ENCODE assay signal across 22 cellular contexts in genomic region chr16:64017789-64018188, GRCh38.
"Had no signal": no experiment of that assay in that cellular context is flagged by ENCODE, and none has a peak within 500 bp of the region (broad histone marks: within the 10 kb centered on the region; RNA-seq: fewer than 3 reads in every experiment).

No MANE protein-coding gene starts in this region.

- H3K27ac ChIP-seq: neutrophil, pancreas, suprapubic skin, transverse colon, upper lobe of right lung, uterus had no signal

- H3K4me1 ChIP-seq: pancreas, suprapubic skin, transverse colon, upper lobe of right lung, uterus had no signal

- H3K4me2 ChIP-seq: smooth muscle cell had no signal

- DNase-seq: cortex of kidney; effector CD4-positive, alpha-beta T cell; hypothalamus; immature natural killer cell; islet precursor cell; kidney glomerular epithelial cell; midbrain; naive thymus-derived CD4-positive, alpha-beta T cell; pancreas; stimulated activated CD4-positive, alpha-beta T cell treated with anti-CD3 and anti-CD28 coated beads, Interleukin-12 subunit alpha, Interleukin-12 subunit beta, amount 100 ng/mL, for 4 hours; stimulated activated CD4-positive, alpha-beta T cell treated with anti-CD3 and anti-CD28 coated beads, Interleukin-1b, Interleukin-23, amount 100 ng/mL, for 48 hours; stimulated activated CD4-positive, alpha-beta T cell treated with anti-CD3 and anti-CD28 coated beads, Interleukin-4, amount 100 ng/mL, for 1 hour; stimulated activated CD8-positive, alpha-beta memory T cell treated with anti-CD3 and anti-CD28 coated beads, Interleukin-4, amount 100 ng/mL, for 48 hours; stimulated activated naive CD4-positive, alpha-beta T cell; stimulated activated naive CD8-positive, alpha-beta T cell treated with anti-CD3 and anti-CD28 coated beads, Interleukin-15, amount 100 ng/mL, for 72 hours; transverse colon; upper lobe of right lung; uterus had no signal

- H3K9me3 ChIP-seq: neutrophil, pancreas, suprapubic skin, transverse colon, upper lobe of right lung, uterus had no signal

- H3K36me3 ChIP-seq: neutrophil, pancreas, suprapubic skin, transverse colon, upper lobe of right lung had no signal

- H3K27me3 ChIP-seq: neutrophil, pancreas, suprapubic skin, transverse colon, upper lobe of right lung, uterus had no signal

- H3K4me3 ChIP-seq: lung, pancreas, smooth muscle cell, suprapubic skin, transverse colon, upper lobe of right lung, uterus had no signal
